In the genomic region with DNA sequence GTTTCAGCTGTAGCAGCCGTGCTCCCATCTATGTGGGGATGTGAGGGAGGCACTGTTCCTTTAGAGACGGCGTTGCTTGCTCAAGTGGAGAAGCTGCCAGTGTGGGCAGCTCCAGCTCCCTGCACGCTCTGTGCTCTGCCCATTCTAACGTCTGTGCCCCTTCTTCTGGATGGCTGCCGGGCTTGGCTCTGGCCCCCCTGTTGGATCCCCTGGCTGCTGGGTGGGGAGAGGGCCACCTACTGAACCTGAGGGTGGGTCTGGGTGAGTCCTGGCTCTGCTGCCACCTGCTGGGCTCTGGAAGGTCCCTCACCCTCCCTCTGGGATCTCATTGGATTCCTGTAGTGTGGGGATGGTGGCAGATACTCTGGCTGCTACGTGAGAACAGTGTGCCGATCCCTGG, we compare ENCODE assay signal across 8 cellular contexts. TPM values are rescaled to one million over a fixed set of nuclear protein-coding genes. Genes with fewer than 3 reads are reported as not detected.
DNase-seq lines count a peak whose midpoint lies in the region; ATAC-seq and TF ChIP-seq lines count a peak whose summit lies in the region.

No MANE protein-coding gene starts in this region.

- no peak overlapping the region for H3K4me3 Mint-ChIP-seq in GM23338

- peak overlapping the region in 6 of 11 experiments; percentile 44 to 87 (median 52); a peak in 9 of 22 replicates for H3K27ac ChIP-seq in BLaER1 treated with 17β-estradiol and CSF1 and Interleukin-3, amounts not matched to agents 10 nM and 100 nM
- H3K27ac ChIP-seq in GM23338 (ENCODE audit: low read depth): no peak overlapping the region
- no peak overlapping the region; the same call in 1 of the 2 replicates for H3K27ac ChIP-seq in RWPE1
- no peak overlapping the region for H3K27ac ChIP-seq in ascending aorta

- CTCF ChIA-PET in RWPE1 (lab: Yijun Ruan, JAX): interaction anchor here (0.6 kb wide), 1 partner anchor 261 kb away, joined by 3 read pairs; no protein-coding TSS in a partner anchor

- peaks cover 26 to 50% (median 38%) of the 10 kb centered on the region in 11 experiments for H3K36me3 ChIP-seq in BLaER1 treated with 17β-estradiol and CSF1 and Interleukin-3, amounts not matched to agents 10 nM and 100 nM
- H3K36me3 ChIP-seq in GM23338 (ENCODE audit: insufficient read depth) (no peaks in the 10 kb centered on the region), ascending aorta (peaks cover 8 to 13% of the 10 kb centered on the region in 2 donors)

- no peak overlapping the region; the same call in 1 of the 2 replicates for H3K27ac Mint-ChIP-seq in GM23338

- POLR2A ChIA-PET in RWPE1 (lab: Yijun Ruan, JAX; ENCODE audit: low non-redundant PET): no interaction called here

- H3K4me1 Mint-ChIP-seq in GM23338: peaks cover 12% of the 10 kb centered on the region

- H3K9me3 Mint-ChIP-seq in GM23338: no peaks in the 10 kb centered on the region

- no peaks in the 10 kb centered on the region for H3K27me3 ChIP-seq in BLaER1 treated with 17β-estradiol and CSF1 and Interleukin-3, amounts not matched to agents 10 nM and 100 nM
- H3K27me3 ChIP-seq in GM23338 (ENCODE audit: insufficient read depth) (no peaks in the 10 kb centered on the region), ascending aorta (no peaks in the 10 kb centered on the region)

- H2AFZ ChIP-seq in GM23338: no peak overlapping the region

- peaks cover 5% of the 10 kb centered on the region for H3K27me3 Mint-ChIP-seq in GM23338 (ENCODE audit: insufficient read depth, low read depth, poor library complexity)

- 0 out of 2 replicates have a peak, but pooled peaks cover 4% of the 10 kb centered on the region for H3F3A ChIP-seq in GM23338 (replicated peaks; ENCODE audit: low read depth)

- no peaks in the 10 kb centered on the region for H3K9me2 ChIP-seq in GM23338 (ENCODE audit: insufficient read depth)

- ATAC-seq in GM23338 (peak; percentile 52), HG03135 (IDR thresholded peaks at IDR 0.05; ENCODE audit: unreplicated experiment) (no peak)

- H3K4me2 ChIP-seq in BLaER1 treated with 17β-estradiol and CSF1 and Interleukin-3, amounts not matched to agents 10 nM and 100 nM: peak overlapping the region; percentile 92 to 100 (median 98)
- no peak overlapping the region for H3K4me2 ChIP-seq in GM23338

- H3K4me1 ChIP-seq in BLaER1 treated with 17β-estradiol and CSF1 and Interleukin-3, amounts not matched to agents 10 nM and 100 nM: peaks cover 56 to 93% (median 92%) of the 10 kb centered on the region in 10 experiments
- H3K4me1 ChIP-seq in GM23338 (ENCODE audit: insufficient read depth) (no peaks in the 10 kb centered on the region), ascending aorta (peaks cover 5 to 28% of the 10 kb centered on the region in 2 donors)

- peak overlapping the region; percentile 28 to 97 (median 66); a peak in 19 of 22 replicates for H3K9ac ChIP-seq in BLaER1 treated with 17β-estradiol and CSF1 and Interleukin-3, amounts not matched to agents 10 nM and 100 nM

- no peaks in the 10 kb centered on the region for H3K9me3 ChIP-seq in BLaER1 treated with 17β-estradiol and CSF1 and Interleukin-3, amounts not matched to agents 10 nM and 100 nM (replicated peaks in 1 of 11)
- H3K9me3 ChIP-seq in ascending aorta: no peaks in the 10 kb centered on the region

- DNase-seq in GM23338 (ENCODE audit: low spot score) (peak; percentile 62), RWPE1 (ENCODE audit: low spot score) (peak; percentile 48), ascending aorta (ENCODE audit: low spot score in 2 of 2) (no peak), hypothalamus (lab: John Stamatoyannopoulos, UW) (peak in 38 of 51 donors; percentile 18 to 75 (median 40)), dedifferentiated amniotic fluid mesenchymal stem cell (ENCODE audit: extremely low spot score) (no peak)
- DNase-seq in stimulated activated CD4-positive, alpha-beta T cell treated with anti-CD3 and anti-CD28 coated beads, Interleukin-1b, Interleukin-23, amount 100 ng/mL, for 48 hours: peak; percentile 36

- TF ChIP-seq CTCF in GM23338 (conservative IDR thresholded peaks at IDR 0.05; ENCODE audit: low read depth in 2 of 2) (peak; percentile 49 to 66), RWPE1 (conservative IDR thresholded peaks at IDR 0.05; ENCODE audit: low read depth) (peak; percentile 61), ascending aorta (IDR thresholded peaks at IDR 0.05) (peak; percentile 15 to 57 (median 37))

- intact Hi-C loops in ascending aorta (cut with DNase I): no loop called here

- peak overlapping the region in 2 of 10 experiments; percentile 9 to 21; a peak in 2 of 20 replicates for H3K4me3 ChIP-seq in BLaER1 treated with 17β-estradiol and CSF1 and Interleukin-3, amounts not matched to agents 10 nM and 100 nM
- H3K4me3 ChIP-seq in GM23338 (no peak overlapping the region), ascending aorta (no peak overlapping the region)

- 0 out of 2 replicates have a peak, but pooled peaks cover 3% of the 10 kb centered on the region for H3K79me2 ChIP-seq in GM23338 (replicated peaks; ENCODE audit: insufficient read depth)

- peaks cover 87 to 96% (median 94%) of the 10 kb centered on the region in 11 experiments for H4K20me1 ChIP-seq in BLaER1 treated with 17β-estradiol and CSF1 and Interleukin-3, amounts not matched to agents 10 nM and 100 nM
- no peaks in the 10 kb centered on the region for H4K20me1 ChIP-seq in GM23338 (replicated peaks; ENCODE audit: insufficient read depth)

- no peaks in the 10 kb centered on the region for H3K36me3 Mint-ChIP-seq in GM23338 (ENCODE audit: low read depth)

TF ChIP-seq in GM23338, 12 proteins besides CTCF, POLR2A, EP300 and RAD21 (continues in another document):
- TF ChIP-seq JUNB (IDR thresholded peaks at IDR 0.05; ENCODE audit: unreplicated experiment): no peak

RNA-seq across cellular contexts. Expression of gene PFKL, which starts 5.0 kb away (rescaled TPM):
- 92.3 and 106 TPM in 2 replicates for total RNA-seq in GM23338 (2014; rRNA removed; shearing (Covaris generic))
- 39.9 and 40.3 TPM in 2 replicates for polyA plus RNA-seq in GM23338 (2016; fragmentation: Nextera tagmentation; extraction: Ambion mirVana)
- 153 TPM for total RNA-seq in ascending aorta

RNA-seq across cellular contexts. Expression of gene AIRE, which starts 19.2 kb away (rescaled TPM):
- total RNA-seq in GM23338 (2014; rRNA removed; shearing (Covaris generic)): 0.10 TPM in 1 of 2 replicates, not detected in the other
- not detected in 2 replicates for polyA plus RNA-seq in GM23338 (2016; fragmentation: Nextera tagmentation; extraction: Ambion mirVana)
- 0.75 TPM for total RNA-seq in ascending aorta

RNA-seq across cellular contexts. Expression of gene CFAP410, which starts 34.3 kb away (rescaled TPM):
- total RNA-seq in GM23338 (2014; rRNA removed; shearing (Covaris generic)): 23.2 and 24.0 TPM in 2 replicates
- 11.0 and 15.4 TPM in 2 replicates for polyA plus RNA-seq in GM23338 (2016; fragmentation: Nextera tagmentation; extraction: Ambion mirVana)
- total RNA-seq in ascending aorta: 68.5 TPM

RNA-seq across cellular contexts. Expression of gene DNMT3L, which starts 43.1 kb away (rescaled TPM):
- total RNA-seq in GM23338 (2014; rRNA removed; shearing (Covaris generic)): not detected in 2 replicates
- 0.26 and 0.27 TPM in 2 replicates for polyA plus RNA-seq in GM23338 (2016; fragmentation: Nextera tagmentation; extraction: Ambion mirVana)
- not detected for total RNA-seq in ascending aorta

RNA-seq across cellular contexts. Expression of gene TRPM2, which starts 48.6 kb away (rescaled TPM):
- 0.83 and 2.0 TPM in 2 replicates for total RNA-seq in GM23338 (2014; rRNA removed; shearing (Covaris generic))
- polyA plus RNA-seq in GM23338 (2016; fragmentation: Nextera tagmentation; extraction: Ambion mirVana): 0.50 and 0.53 TPM in 2 replicates
- 0.43 TPM for total RNA-seq in ascending aorta

Comparison
In these comparisons a context has a peak if more than half of its experiments do, and no peak if none do; other contexts are left out.
1. H3K27ac ChIP-seq: peak in BLaER1 treated with 17β-estradiol and CSF1 and Interleukin-3, amounts not matched to agents 10 nM and 100 nM (6 of 11); none in GM23338 (single experiment), RWPE1 (single experiment) and ascending aorta (0 of 2).
2. DNase-seq: peak in GM23338 (single experiment), RWPE1 (single experiment), hypothalamus (38 of 51) and stimulated activated CD4-positive, alpha-beta T cell treated with anti-CD3 and anti-CD28 coated beads, Interleukin-1b, Interleukin-23, amount 100 ng/mL, for 48 hours (single experiment); none in ascending aorta (0 of 2) and dedifferentiated amniotic fluid mesenchymal stem cell (single experiment).
3. Peak in every context shown above with its lines, with median percentiles within 50 percentile points of each other: CTCF ChIP-seq.